Comparison of ENCODE assay signal across 23 cellular contexts in the genomic region with DNA sequence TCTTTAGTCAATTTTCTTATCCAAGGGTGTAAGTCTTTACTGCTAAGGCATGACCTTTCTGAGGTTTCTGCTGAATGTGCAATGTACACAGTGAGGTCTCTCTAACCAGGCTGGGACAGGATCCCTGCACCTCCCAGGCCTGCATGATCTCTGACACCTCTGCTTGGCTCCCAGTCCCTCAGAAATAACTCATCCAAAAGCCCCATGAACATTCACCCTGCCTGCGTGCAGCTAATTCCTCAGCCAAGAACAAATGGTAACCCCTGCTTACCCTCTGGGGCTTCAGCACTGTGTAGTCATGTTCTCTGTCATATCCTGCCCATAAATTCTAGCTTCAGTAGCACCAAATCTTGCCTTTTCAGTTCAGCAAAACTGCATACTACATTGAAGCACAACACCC.
A peak's percentile ranks its signal among the peaks of the same experiment; 100 is the strongest.
DNase-seq lines count a peak whose midpoint lies in the region; ATAC-seq, FAIRE-seq and TF ChIP-seq lines count a peak whose summit lies in the region.
"Had no signal": no experiment of that assay in that cellular context is flagged by ENCODE, and none has a peak within 500 bp of the region (broad histone marks: within the 10 kb centered on the region; RNA-seq: fewer than 3 reads in every experiment).

No MANE protein-coding gene starts in this region.

- FAIRE-seq in K562 (lab: Jason Lieb, UNC) = no peak
- FAIRE-seq: islet of Langerhans had no signal

- no peaks in the 10 kb centered on the region for H3K9me1 ChIP-seq in K562 (ENCODE audit: control insufficient read depth, insufficient read depth, low read length)

- BruUV-seq in mammary epithelial cell (replicated peaks; lab: Mats Ljungman, UMichigan) = no TSS peak
- no TSS peak for BruUV-seq in K562 (replicated peaks; lab: Mats Ljungman, UMichigan)

- DNase-seq in mammary epithelial cell (peak; percentile 58), breast epithelium (ENCODE audit: low spot score in 2 of 2) (no peak), K562 (ENCODE audit: extremely low read depth in 1 of 4, low spot score in 3 of 4) (no peak), left ventricle myocardium superior (peak; percentile 34), upper lobe of left lung (no peak), DMS153 (lab: John Stamatoyannopoulos, UW) (no peak)
- DNase-seq: activated CD4-positive, alpha-beta T cell treated with anti-CD3 and anti-CD28 coated beads, Interleukin-2, amount 50 U/mL, for 4 hours; activated naive CD4-positive, alpha-beta T cell treated with anti-CD3 and anti-CD28 coated beads, Interleukin-2, amount 10 ng/mL, durations not matched to agents 7 days and 5 days; activated T-cell treated with anti-CD3 and anti-CD28 coated beads, Interleukin-2, amount 50 U/mL, for 1 hour; body of pancreas; glutamatergic neuron; midbrain; MM.1S; NCI-H1694 treated with DMSO at 0.1 percent for 48 hours; psoas muscle; SHP77; testis; WERI-Rb-1 had no signal

- TF ChIP-seq POLR2A in breast epithelium (IDR thresholded peaks at IDR 0.05) (no peak), K562 (conservative IDR thresholded peaks at IDR 0.05) (no peak), upper lobe of left lung (IDR thresholded peaks at IDR 0.05) (no peak)

- H3K27me3 ChIP-seq in mammary epithelial cell (ENCODE audit: insufficient read depth, low read length) (no peaks in the 10 kb centered on the region), breast epithelium (no peaks in the 10 kb centered on the region), K562 (ENCODE audit: control insufficient read depth in 2 of 2, insufficient read depth in 2 of 2, low read length in 2 of 2) (no peaks in the 10 kb centered on the region), upper lobe of left lung (no peaks in the 10 kb centered on the region)
- H3K27me3 ChIP-seq: BLaER1 treated with 17β-estradiol and CSF1 and Interleukin-3, amounts not matched to agents 10 nM and 100 nM; body of pancreas; testis had no signal

- intact Hi-C loops in mammary epithelial cell (cut with micrococcal nuclease) = no loop called here
- intact Hi-C loops in breast epithelium (cut with DNase I; ENCODE audit: low total_unique reads) = no loop called here
- intact Hi-C loops in K562 (cut with micrococcal nuclease) = no loop called here
- intact Hi-C loops in left ventricle myocardium superior (cut with micrococcal nuclease) = no loop called here

- no peak for TF ChIP-seq CTCF in mammary epithelial cell (conservative IDR thresholded peaks at IDR 0.05 in 1 of 2, IDR thresholded peaks at IDR 0.05 in 1 of 2; ENCODE audit: extremely low read depth in 1 of 2, insufficient read depth in 1 of 2, low read depth in 1 of 2, low read length in 2 of 2)
- TF ChIP-seq CTCF in breast epithelium (IDR thresholded peaks at IDR 0.05) = no peak
- no peak for TF ChIP-seq CTCF in K562 (IDR thresholded peaks at IDR 0.05 in 2 of 3, conservative IDR thresholded peaks at IDR 0.05 in 1 of 3; ENCODE audit: insufficient read depth in 2 of 3, low read depth in 1 of 3, low read length in 3 of 3)
- TF ChIP-seq CTCF in upper lobe of left lung (IDR thresholded peaks at IDR 0.05) = no peak

- no peaks in the 10 kb centered on the region for H3K9me3 ChIP-seq in mammary epithelial cell (replicated peaks; ENCODE audit: insufficient read depth, low read length)
- no peaks in the 10 kb centered on the region for H3K9me3 ChIP-seq in breast epithelium
- H3K9me3 ChIP-seq in K562 (replicated peaks; ENCODE audit: control insufficient read depth, insufficient read depth, low read depth, low read length) = peaks cover 4% of the 10 kb centered on the region; the same call in 1 of the 2 replicates
- H3K9me3 ChIP-seq in upper lobe of left lung = peaks cover 0 to 3% (median 0%) of the 10 kb centered on the region in 4 donors
- H3K9me3 ChIP-seq: BLaER1 treated with 17β-estradiol and CSF1 and Interleukin-3, amounts not matched to agents 10 nM and 100 nM; body of pancreas; psoas muscle; testis had no signal

- H3K36me3 ChIP-seq in mammary epithelial cell (ENCODE audit: insufficient read depth, low read length) (no peaks in the 10 kb centered on the region), breast epithelium (no peaks in the 10 kb centered on the region), K562 (ENCODE audit: control insufficient read depth, insufficient read depth, low read length) (no peaks in the 10 kb centered on the region), upper lobe of left lung (no peaks in the 10 kb centered on the region)
- H3K36me3 ChIP-seq: BLaER1 treated with 17β-estradiol and CSF1 and Interleukin-3, amounts not matched to agents 10 nM and 100 nM; WERI-Rb-1 had no signal

- TF ChIP-seq EP300 in K562 (IDR thresholded peaks at IDR 0.05; ENCODE audit: low read length) (no peak), upper lobe of left lung (IDR thresholded peaks at IDR 0.05) (no peak)

- POLR2A ChIA-PET in K562 (lab: Yijun Ruan, JAX) = no interaction called here

- no peaks in the 10 kb centered on the region for H3K4me1 ChIP-seq in mammary epithelial cell (ENCODE audit: insufficient read depth, low read length)
- no peaks in the 10 kb centered on the region for H3K4me1 ChIP-seq in breast epithelium
- no peaks in the 10 kb centered on the region for H3K4me1 ChIP-seq in K562 (replicated peaks in 1 of 2; ENCODE audit: control insufficient read depth in 2 of 2, insufficient read depth in 2 of 2, low read length in 2 of 2)
- no peaks in the 10 kb centered on the region for H3K4me1 ChIP-seq in upper lobe of left lung
- H3K4me1 ChIP-seq: BLaER1 treated with 17β-estradiol and CSF1 and Interleukin-3, amounts not matched to agents 10 nM and 100 nM; body of pancreas; psoas muscle; testis had no signal

- H3K79me2 ChIP-seq in mammary epithelial cell (ENCODE audit: insufficient read depth, low read length) = no peaks in the 10 kb centered on the region
- no peaks in the 10 kb centered on the region for H3K79me2 ChIP-seq in K562 (ENCODE audit: control insufficient read depth, insufficient read depth, low read length)

- TF ChIP-seq RAD21 in K562 (CRISPR knock-in tag; conservative IDR thresholded peaks at IDR 0.05 in 1 of 2, IDR thresholded peaks at IDR 0.05 in 1 of 2) = no peak

- dilution Hi-C loops in mammary epithelial cell (cut with HindIII; ENCODE audit: low sequenced_read_pairs) = no loop called here

- WGBS in mammary epithelial cell (ENCODE audit: low coverage, missing lambda C conversion rate) = 75% methylated on average over 1 of the region's 1 CpG
- WGBS in K562 (ENCODE audit: insufficient coverage, low coverage, missing lambda C conversion rate) = 0% methylated on average over 1 of the region's 1 CpG
- WGBS in upper lobe of left lung, 2 donors = 50% methylated on average over 1 of the region's 1 CpG

- H2AFZ ChIP-seq in mammary epithelial cell (ENCODE audit: low read depth, low read length) (no peak overlapping the region), K562 (ENCODE audit: low read depth, low read length) (no peak overlapping the region)

- in situ Hi-C loops in mammary epithelial cell (cut with MboI; ENCODE audit: low sequenced_read_pairs in 2 of 2) = no loop called here
- in situ Hi-C loops in K562 (cut with MboI) = no loop called here

- H3K4me3 ChIP-seq in mammary epithelial cell (replicated peaks in 1 of 3; ENCODE audit: insufficient read depth in 1 of 3, low read depth in 2 of 3, low read length in 3 of 3) (no peak overlapping the region), breast epithelium (no peak overlapping the region), K562 (no peak overlapping the region), upper lobe of left lung (no peak overlapping the region)
- H3K4me3 ChIP-seq: BLaER1 treated with 17β-estradiol and CSF1 and Interleukin-3, amounts not matched to agents 10 nM and 100 nM; body of pancreas; psoas muscle; testis had no signal

- H3K27ac ChIP-seq in mammary epithelial cell (ENCODE audit: insufficient read depth, low read depth, low read length) = no peak overlapping the region
- no peak overlapping the region for H3K27ac ChIP-seq in breast epithelium
- H3K27ac ChIP-seq in K562 (ENCODE audit: extremely low read depth, low read depth, low read length) = no peak overlapping the region
- no peak overlapping the region for H3K27ac ChIP-seq in upper lobe of left lung
- H3K27ac ChIP-seq: 22Rv1; BLaER1 treated with 17β-estradiol and CSF1 and Interleukin-3, amounts not matched to agents 10 nM and 100 nM; body of pancreas; psoas muscle; testis; WERI-Rb-1 had no signal

- H3K4me2 ChIP-seq in mammary epithelial cell (ENCODE audit: insufficient read depth, low read depth, low read length) = no peak overlapping the region
- H3K4me2 ChIP-seq in K562 (ENCODE audit: insufficient read depth, low read length) = no peak overlapping the region
- H3K4me2 ChIP-seq: BLaER1 treated with 17β-estradiol and CSF1 and Interleukin-3, amounts not matched to agents 10 nM and 100 nM had no signal

- H4K20me1 ChIP-seq in mammary epithelial cell (ENCODE audit: insufficient read depth, low read length) = no peaks in the 10 kb centered on the region
- H4K20me1 ChIP-seq in K562 (replicated peaks; ENCODE audit: control insufficient read depth, insufficient read depth, low read length) = no peaks in the 10 kb centered on the region
- H4K20me1 ChIP-seq: BLaER1 treated with 17β-estradiol and CSF1 and Interleukin-3, amounts not matched to agents 10 nM and 100 nM had no signal

- ATAC-seq in K562 (no peak), left ventricle myocardium superior (peak; percentile 97), upper lobe of left lung (ENCODE audit: low FRiP score in 2 of 2) (peak; percentile 26 to 43), GM21528 (IDR thresholded peaks at IDR 0.05; ENCODE audit: low FRiP score, unreplicated experiment) (no peak), HG03175 (IDR thresholded peaks at IDR 0.05; ENCODE audit: unreplicated experiment) (no peak)
- ATAC-seq: body of pancreas, psoas muscle had no signal

- no peak overlapping the region for H3K9ac ChIP-seq in mammary epithelial cell (ENCODE audit: insufficient read depth, low read length)
- no peak overlapping the region for H3K9ac ChIP-seq in K562 (ENCODE audit: insufficient read depth in 1 of 2, low read depth in 2 of 2, low read length in 2 of 2)
- H3K9ac ChIP-seq: BLaER1 treated with 17β-estradiol and CSF1 and Interleukin-3, amounts not matched to agents 10 nM and 100 nM had no signal

- CTCF ChIA-PET in mammary epithelial cell (lab: Charles Lee; ENCODE audit: low non-redundant PET) (no interaction called here), K562 (lab: Yijun Ruan, JAX; ENCODE audit: low intra/inter-chr PET ratio) (no interaction called here)

TF ChIP-seq in K562, 482 proteins besides CTCF, POLR2A, EP300 and RAD21 (continues in another document):
- TF ChIP-seq E2F3 (CRISPR knock-in tag; IDR thresholded peaks at IDR 0.05) (no peak), KLF10 (CRISPR knock-in tag; IDR thresholded peaks at IDR 0.05) (no peak), FOXJ3 (CRISPR knock-in tag; IDR thresholded peaks at IDR 0.05) (peak; percentile 50; the same call in 1 of the 2 replicates), TRIM28 (IDR thresholded peaks at IDR 0.05) (no peak), POLR2H (tag; IDR thresholded peaks at IDR 0.05; ENCODE audit: low read depth) (no peak)

Comparison
In these comparisons a context has a peak if more than half of its experiments do, and no peak if none do; other contexts are left out.
1. DNase-seq: peak in mammary epithelial cell (single experiment) and left ventricle myocardium superior (single experiment); none in breast epithelium (0 of 2), K562 (0 of 4), upper lobe of left lung (0 of 2) and DMS153 (single experiment).
2. ATAC-seq: peak in left ventricle myocardium superior (single experiment) and upper lobe of left lung (2 of 2); none in K562 (single experiment), GM21528 (single experiment) and HG03175 (single experiment).